19 cellular contexts compared by ENCODE assay signal in genomic region chr15:50939911-50940310, GRCh38. TPM values are rescaled to one million over a fixed set of nuclear protein-coding genes. Genes with fewer than 3 reads are reported as not detected.
DNase-seq lines count a peak whose midpoint lies in the region; TF ChIP-seq lines count a peak whose summit lies in the region.
"Had no signal": no experiment of that assay in that cellular context is flagged by ENCODE, and none has a peak within 500 bp of the region (broad histone marks: within the 10 kb centered on the region; RNA-seq: fewer than 3 reads in every experiment).

No MANE protein-coding gene starts in this region.

- H3K27me3 ChIP-seq in GM23248 (replicated peaks; ENCODE audit: insufficient read depth) (no peaks in the 10 kb centered on the region), fibroblast of lung (ENCODE audit: control insufficient read depth, insufficient read depth, low read length) (no peaks in the 10 kb centered on the region)
- H3K27me3 ChIP-seq: suprapubic skin had no signal

- H3K9me2 ChIP-seq in GM23248 (ENCODE audit: insufficient read depth) = no peaks in the 10 kb centered on the region

- H3K9ac ChIP-seq in GM23248 (no peak overlapping the region), fibroblast of lung (ENCODE audit: insufficient read depth, low read length) (no peak overlapping the region)

- in situ Hi-C loops in GM23248 (cut with MboI) (loop anchor here (25.0 kb wide), 1 partner anchor 447 kb away; no protein-coding TSS in a partner anchor), SK-MEL-5 (cut with HindIII; ENCODE audit: low pct_unique_long_range_greater_than_20kb, low sequenced_read_pairs) (no loop called here)

- H3K4me1 ChIP-seq in GM23248 (ENCODE audit: insufficient read depth) (peaks cover 17% of the 10 kb centered on the region), fibroblast of lung (ENCODE audit: control insufficient read depth, extremely low read depth, insufficient read depth, low read length) (peaks cover 2% of the 10 kb centered on the region)
- H3K4me1 ChIP-seq: left ventricle myocardium inferior, suprapubic skin had no signal

- H3K9me3 ChIP-seq in GM23248 (ENCODE audit: low read depth) = no peaks in the 10 kb centered on the region
- no peaks in the 10 kb centered on the region for H3K9me3 ChIP-seq in fibroblast of lung (ENCODE audit: control insufficient read depth, insufficient read depth, low read depth, low read length)
- H3K9me3 ChIP-seq: left ventricle myocardium inferior, suprapubic skin had no signal

- H3F3A ChIP-seq in GM23248 (ENCODE audit: insufficient read depth) = peaks cover 13% of the 10 kb centered on the region

- H2AFZ ChIP-seq in GM23248 (no peak overlapping the region), fibroblast of lung (ENCODE audit: low read length) (no peak overlapping the region)

- peaks cover 6% of the 10 kb centered on the region for H3K4me1 Mint-ChIP-seq in progenitor cell of endocrine pancreas (ENCODE audit: low read depth)
- H3K4me1 Mint-ChIP-seq: activated naive CD4-positive, alpha-beta T cell treated with anti-CD3 and anti-CD28 coated beads, Interleukin-2, amount 10 ng/mL, durations not matched to agents 7 days and 5 days had no signal

- no peaks in the 10 kb centered on the region for H3K79me2 ChIP-seq in GM23248 (ENCODE audit: insufficient read depth)
- H3K79me2 ChIP-seq in fibroblast of lung (ENCODE audit: control insufficient read depth, insufficient read depth, low read length) = no peaks in the 10 kb centered on the region

- H3K36me3 ChIP-seq in GM23248 (ENCODE audit: low read depth) (peaks cover 21% of the 10 kb centered on the region), fibroblast of lung (ENCODE audit: control insufficient read depth, insufficient read depth, low read length) (peaks cover 2% of the 10 kb centered on the region)

- TF ChIP-seq CTCF in fibroblast of lung (conservative IDR thresholded peaks at IDR 0.05 in 1 of 2, IDR thresholded peaks at IDR 0.05 in 1 of 2; ENCODE audit: low read depth in 1 of 2, low read length in 2 of 2) (no peak), progenitor cell of endocrine pancreas (IDR thresholded peaks at IDR 0.05; ENCODE audit: unreplicated experiment) (no peak)

- peak; percentile 43 for DNase-seq in GM23248
- peak; percentile 40 for DNase-seq in SK-MEL-5 (ENCODE audit: low read depth, low spot score)
- DNase-seq in fibroblast of lung (ENCODE audit: low read depth in 2 of 2) = peak; percentile 55 to 57
- DNase-seq in progenitor cell of endocrine pancreas (ENCODE audit: low spot score, unreplicated experiment) = no peak
- DNase-seq in stimulated activated CD4-positive, alpha-beta T cell treated with anti-CD3 and anti-CD28 coated beads, Interleukin-2, amount 100 ng/mL, for 24 hours = no peak
- DNase-seq in activated CD8-positive, alpha-beta memory T cell treated with anti-CD3 and anti-CD28 coated beads for 24 hours = no peak
- DNase-seq in NCI-H1105 (lab: John Stamatoyannopoulos, UW) = no peak
- DNase-seq: activated CD4-positive, alpha-beta T cell treated with anti-CD3 and anti-CD28 coated beads, Interleukin-2, amount 50 U/mL, for 48 hours; activated naive CD4-positive, alpha-beta T cell treated with anti-CD3 and anti-CD28 coated beads, Interleukin-2, amount 10 ng/mL, durations not matched to agents 7 days and 5 days; activated T-cell treated with anti-CD3 and anti-CD28 coated beads, Interleukin-2, amount 50 U/mL, for 1 hour; AML-193; COR-L47; left ventricle myocardium inferior; NCI-H510A treated with DMSO at 0.1 percent for 48 hours; stimulated activated CD4-positive, alpha-beta T cell treated with anti-CD3 and anti-CD28 coated beads, Interleukin-12 subunit alpha, Interleukin-12 subunit beta, amount 100 ng/mL, for 4 hours had no signal

- H3K27ac ChIP-seq in GM23248 = peak overlapping the region; percentile 1; the same call in 1 of the 2 replicates
- H3K27ac ChIP-seq in fibroblast of lung (ENCODE audit: insufficient read depth, low read length) = no peak overlapping the region
- H3K27ac ChIP-seq: epithelial cell of prostate, left ventricle myocardium inferior, suprapubic skin, VCaP had no signal

- peaks cover 9% of the 10 kb centered on the region for H3K36me3 Mint-ChIP-seq in progenitor cell of endocrine pancreas (ENCODE audit: insufficient read depth)

- no peaks in the 10 kb centered on the region for H3K9me3 Mint-ChIP-seq in progenitor cell of endocrine pancreas (ENCODE audit: low read depth)
- H3K9me3 Mint-ChIP-seq: activated naive CD4-positive, alpha-beta T cell treated with anti-CD3 and anti-CD28 coated beads, Interleukin-2, amount 10 ng/mL, durations not matched to agents 7 days and 5 days; dendritic cell treated with granulocyte-macrophage colony-stimulating factor and Interleukin-4, amounts not matched to agents 40 ng/mL and 50 ng/mL, for 4 days had no signal

- no peaks in the 10 kb centered on the region for H4K20me1 ChIP-seq in GM23248 (ENCODE audit: insufficient read depth)
- no peaks in the 10 kb centered on the region for H4K20me1 ChIP-seq in fibroblast of lung (ENCODE audit: control insufficient read depth, extremely low read depth, insufficient read depth, low read length)

- H3K4me3 Mint-ChIP-seq in progenitor cell of endocrine pancreas (ENCODE audit: low read depth) = no peak overlapping the region
- H3K4me3 Mint-ChIP-seq: activated naive CD4-positive, alpha-beta T cell treated with anti-CD3 and anti-CD28 coated beads, Interleukin-2, amount 10 ng/mL, durations not matched to agents 7 days and 5 days; dendritic cell treated with granulocyte-macrophage colony-stimulating factor and Interleukin-4, amounts not matched to agents 40 ng/mL and 50 ng/mL, for 4 days had no signal

- H3K4me2 ChIP-seq in GM23248 (ENCODE audit: unreplicated experiment) = no peak overlapping the region
- H3K4me2 ChIP-seq in fibroblast of lung (ENCODE audit: extremely low read depth, insufficient read depth, low read length) = no peak overlapping the region

- 87 to 93% methylated on average over 2 of the region's 2 CpGs for WGBS in GM23248 (ENCODE audit: low coverage in 1 of 2, low lambda C conversion rate in 2 of 2, missing lambda C conversion rate in 2 of 2), 2 experiments

- no peaks in the 10 kb centered on the region for H3K27me3 Mint-ChIP-seq in progenitor cell of endocrine pancreas
- H3K27me3 Mint-ChIP-seq: activated naive CD4-positive, alpha-beta T cell treated with anti-CD3 and anti-CD28 coated beads, Interleukin-2, amount 10 ng/mL, durations not matched to agents 7 days and 5 days; dendritic cell treated with granulocyte-macrophage colony-stimulating factor and Interleukin-4, amounts not matched to agents 40 ng/mL and 50 ng/mL, for 4 days had no signal

- H3K4me3 ChIP-seq in GM23248 (no peak overlapping the region), fibroblast of lung (replicated peaks in 1 of 4; ENCODE audit: control extremely low read depth in 1 of 4, insufficient read depth in 1 of 4, low read depth in 3 of 4, low read length in 4 of 4) (no peak overlapping the region)
- H3K4me3 ChIP-seq: left ventricle myocardium inferior, suprapubic skin had no signal

- peak overlapping the region; percentile 35 for H3K27ac Mint-ChIP-seq in progenitor cell of endocrine pancreas
- H3K27ac Mint-ChIP-seq: activated naive CD4-positive, alpha-beta T cell treated with anti-CD3 and anti-CD28 coated beads, Interleukin-2, amount 10 ng/mL, durations not matched to agents 7 days and 5 days; dendritic cell treated with granulocyte-macrophage colony-stimulating factor and Interleukin-4, amounts not matched to agents 40 ng/mL and 50 ng/mL, for 4 days had no signal

RNA-seq across cellular contexts. Expression of gene AP4E1, which starts 31.4 kb away (rescaled TPM):
- total RNA-seq in GM23248 (2014; rRNA removed; shearing (Covaris generic)) = 14.4 and 15.0 TPM in 2 replicates
- polyA plus RNA-seq in GM23248 (2016; fragmentation: Nextera tagmentation; extraction: Ambion mirVana) (6.2 and 6.6 TPM in 2 replicates), fibroblast of lung (7.2 and 7.3 TPM in 2 replicates)
- total RNA-seq in SK-MEL-5 (2014; rRNA removed; shearing (Covaris generic)) = 7.3 and 7.8 TPM in 2 replicates
- polyA plus RNA-seq in SK-MEL-5 (2015; cell fraction: cytosol; rRNA removed) = 5.0 and 8.0 TPM in 2 replicates
- polyA plus RNA-seq in SK-MEL-5 (2015; cell fraction: nucleus; rRNA removed) = 5.0 and 6.8 TPM in 2 replicates
- total RNA-seq in fibroblast of lung (14.4 and 19.7 TPM in 2 replicates), progenitor cell of endocrine pancreas (10.5 TPM in 2 replicates)
- polyA plus RNA-seq in fibroblast of lung (2012) = 6.6 and 7.6 TPM in 2 replicates
- 2.5 and 2.8 TPM in 2 replicates for polyA minus RNA-seq in fibroblast of lung (ENCODE audit: low replicate concordance)

Comparison
In these comparisons a context has a peak if more than half of its experiments do, and no peak if none do; other contexts are left out.
1. DNase-seq: peak in GM23248 (single experiment), SK-MEL-5 (single experiment) and fibroblast of lung (2 of 2); none in progenitor cell of endocrine pancreas (single experiment), stimulated activated CD4-positive, alpha-beta T cell treated with anti-CD3 and anti-CD28 coated beads, Interleukin-2, amount 100 ng/mL, for 24 hours (0 of 2), activated CD8-positive, alpha-beta memory T cell treated with anti-CD3 and anti-CD28 coated beads for 24 hours (single experiment) and NCI-H1105 (single experiment).